In genomic region chr2:113126845-113127645, GRCh38 we compare ENCODE assay signal across 14 cellular contexts. TPM values are rescaled to one million over a fixed set of nuclear protein-coding genes. Genes with fewer than 3 reads are reported as not detected.
DNase-seq lines count a peak whose midpoint lies in the region; ATAC-seq, FAIRE-seq and TF ChIP-seq lines count a peak whose summit lies in the region.
"Had no signal": no experiment of that assay in that cellular context is flagged by ENCODE, and none has a peak within 500 bp of the region (broad histone marks: within the 10 kb centered on the region; RNA-seq: fewer than 3 reads in every experiment).

Gene IL1RN (plus strand): TSS chr2:113127598. CDS start chr2:113127625, 27 bp downstream.

- H3K9ac ChIP-seq in liver (ENCODE audit: low read depth in 1 of 2, low read length in 2 of 2): peak within 1 kb of the TSS; percentile 94 to 98
- no peak within 1 kb of the TSS for H3K9ac ChIP-seq in mesenchymal stem cell (ENCODE audit: low read length)
- H3K9ac ChIP-seq: SK-N-SH had no signal

- no peaks in the 10 kb centered on the region for H3K27me3 ChIP-seq in bronchial epithelial cell (ENCODE audit: control insufficient read depth, insufficient read depth, low read length)
- no peaks in the 10 kb centered on the region for H3K27me3 ChIP-seq in liver (ENCODE audit: control insufficient read depth in 4 of 4, insufficient read depth in 4 of 4, low read length in 3 of 4)
- H3K27me3 ChIP-seq in thoracic aorta (replicated peaks; ENCODE audit: insufficient read depth): no peaks in the 10 kb centered on the region
- H3K27me3 ChIP-seq in mesenchymal stem cell (ENCODE audit: control insufficient read depth in 1 of 2, insufficient read depth in 1 of 2, low read length in 2 of 2): peaks cover 0 to 56% of the 10 kb centered on the region in 2 experiments

- H3K4me2 ChIP-seq in mesenchymal stem cell (ENCODE audit: low read length, poor library complexity, severe bottlenecking): no peak within 1 kb of the TSS
- H3K4me2 ChIP-seq: SK-N-SH had no signal

- no peak within 1 kb of the TSS for H3K23ac ChIP-seq in mesenchymal stem cell (ENCODE audit: low read length in 2 of 2)

- POLR2A ChIA-PET in activated CD4-positive, alpha-beta T cell treated with anti-CD3 and anti-CD28 coated beads for 36 hours (lab: Charles Lee): no interaction called here

- H3K27ac Mint-ChIP-seq in activated CD4-positive, alpha-beta T cell treated with anti-CD3 and anti-CD28 coated beads for 36 hours: no peak within 1 kb of the TSS
- H3K27ac Mint-ChIP-seq: endodermal cell had no signal

- H2AFZ ChIP-seq in mesenchymal stem cell (ENCODE audit: low read depth, low read length): no peak within 1 kb of the TSS

- FAIRE-seq in bronchial epithelial cell (lab: Jason Lieb, UNC): no peak

- no peak within 1 kb of the TSS for H3K4ac ChIP-seq in mesenchymal stem cell (ENCODE audit: low read depth in 1 of 2, low read length in 2 of 2)

- peaks cover 4 to 41% (median 10%) of the 10 kb centered on the region in 4 donors for H3K4me1 ChIP-seq in liver (ENCODE audit: control insufficient read depth in 4 of 4, insufficient read depth in 4 of 4, low read length in 3 of 4)
- H3K4me1 ChIP-seq in thoracic aorta (ENCODE audit: control insufficient read depth in 1 of 2, low read depth in 2 of 2): no peaks in the 10 kb centered on the region
- no peaks in the 10 kb centered on the region for H3K4me1 ChIP-seq in mesenchymal stem cell (ENCODE audit: control insufficient read depth, insufficient read depth, low read depth, low read length)

- no peaks in the 10 kb centered on the region for H3K36me3 Mint-ChIP-seq in activated CD4-positive, alpha-beta T cell treated with anti-CD3 and anti-CD28 coated beads for 36 hours (ENCODE audit: low read depth)

- no peaks in the 10 kb centered on the region for H3K9me3 ChIP-seq in liver (ENCODE audit: control insufficient read depth in 4 of 4, low read length in 3 of 4)
- no peaks in the 10 kb centered on the region for H3K9me3 ChIP-seq in thoracic aorta
- no peaks in the 10 kb centered on the region for H3K9me3 ChIP-seq in mesenchymal stem cell (ENCODE audit: control insufficient read depth, low read length)
- H3K9me3 ChIP-seq: SK-N-SH had no signal

- peaks cover 5% of the 10 kb centered on the region for H3K27me3 Mint-ChIP-seq in activated CD4-positive, alpha-beta T cell treated with anti-CD3 and anti-CD28 coated beads for 36 hours

- H2BK5ac ChIP-seq in mesenchymal stem cell (ENCODE audit: low read depth, low read length, poor library complexity, severe bottlenecking): no peak within 1 kb of the TSS

- H3K9me3 Mint-ChIP-seq in activated CD4-positive, alpha-beta T cell treated with anti-CD3 and anti-CD28 coated beads for 36 hours (ENCODE audit: low read depth): no peaks in the 10 kb centered on the region
- H3K9me3 Mint-ChIP-seq: endodermal cell had no signal

- peaks cover 20% of the 10 kb centered on the region for H3K4me1 Mint-ChIP-seq in activated CD4-positive, alpha-beta T cell treated with anti-CD3 and anti-CD28 coated beads for 36 hours
- H3K4me1 Mint-ChIP-seq: endodermal cell had no signal

- H3K27ac ChIP-seq in liver (ENCODE audit: low read depth in 1 of 2, low read length in 2 of 2) (peak within 1 kb of the TSS; percentile 90 to 94), thoracic aorta (no peak within 1 kb of the TSS), mesenchymal stem cell (ENCODE audit: low read length, poor library complexity, severe bottlenecking) (no peak within 1 kb of the TSS)

- no peak within 1 kb of the TSS for H3K14ac ChIP-seq in mesenchymal stem cell (ENCODE audit: low read length in 2 of 2)

- no peak within 1 kb of the TSS for H3K4me3 Mint-ChIP-seq in activated CD4-positive, alpha-beta T cell treated with anti-CD3 and anti-CD28 coated beads for 36 hours
- H3K4me3 Mint-ChIP-seq: endodermal cell had no signal

- no peak within 1 kb of the TSS for H2AK5ac ChIP-seq in mesenchymal stem cell (ENCODE audit: low read length, severe bottlenecking)

- WGBS in liver: 31% methylated on average over 16 of the region's 16 CpGs
- WGBS in mesenchymal stem cell: 87% methylated on average over 15 of the region's 16 CpGs

- no peak within 1 kb of the TSS for H4K8ac ChIP-seq in mesenchymal stem cell (ENCODE audit: low read length)

- no peak within 1 kb of the TSS for H3K4me3 ChIP-seq in bronchial epithelial cell (ENCODE audit: low read depth, low read length)
- H3K4me3 ChIP-seq in liver (ENCODE audit: low read depth in 1 of 3, low read length in 3 of 3): peak within 1 kb of the TSS; percentile 55 to 97 (median 97)
- H3K4me3 ChIP-seq in thoracic aorta: peak within 1 kb of the TSS; percentile 3
- H3K4me3 ChIP-seq in mesenchymal stem cell (ENCODE audit: insufficient read depth in 1 of 2, low read depth in 1 of 2, low read length in 2 of 2): no peak within 1 kb of the TSS

- DNase-seq in NOMO-1 treated with DMSO at 0.1 percent for 48 hours (lab: John Stamatoyannopoulos, UW; ENCODE audit: unreplicated experiment) (peak; percentile 85), bronchial epithelial cell (ENCODE audit: low read depth) (no peak), thoracic aorta (ENCODE audit: low spot score) (no peak), mesenchymal stem cell (no peak)
- DNase-seq in stimulated activated naive CD4-positive, alpha-beta T cell treated with Interleukin-2 at 50 U/mL for 16 hours (lab: John Stamatoyannopoulos, UW): no peak
- no peak for DNase-seq in activated CD4-positive, alpha-beta T cell treated with anti-CD3 and anti-CD28 coated beads for 36 hours
- DNase-seq: activated CD4-positive, alpha-beta T cell treated with anti-CD3 and anti-CD28 coated beads, Interleukin-2, amount 50 U/mL, for 48 hours; COR-L47; endodermal cell; hippocampal formation; NCI-H1105 treated with DMSO at 0.1 percent for 48 hours; NCI-H526 treated with DMSO at 0.1 percent for 48 hours; SK-N-SH had no signal

- no peak for ATAC-seq in thoracic aorta (ENCODE audit: insufficient number of reproducible peaks, low FRiP score, low read depth)
- ATAC-seq in activated CD4-positive, alpha-beta T cell treated with anti-CD3 and anti-CD28 coated beads for 36 hours: no peak

- H4K91ac ChIP-seq in mesenchymal stem cell (ENCODE audit: low read length): no peak within 1 kb of the TSS

- no peak within 1 kb of the TSS for H2BK15ac ChIP-seq in mesenchymal stem cell (ENCODE audit: low read depth, poor library complexity, severe bottlenecking)

- H3K79me1 ChIP-seq in mesenchymal stem cell (replicated peaks; ENCODE audit: low read length, poor library complexity, severe bottlenecking): no peaks in the 10 kb centered on the region

- peaks cover 30% of the 10 kb centered on the region for H3K36me3 ChIP-seq in bronchial epithelial cell (ENCODE audit: control insufficient read depth, insufficient read depth, low read length)
- peaks cover 3 to 25% (median 16%) of the 10 kb centered on the region in 4 donors for H3K36me3 ChIP-seq in liver (ENCODE audit: control insufficient read depth in 4 of 4, insufficient read depth in 3 of 4, low read depth in 1 of 4, low read length in 3 of 4)
- no peaks in the 10 kb centered on the region for H3K36me3 ChIP-seq in thoracic aorta
- peaks cover 0 to 14% of the 10 kb centered on the region in 2 experiments for H3K36me3 ChIP-seq in mesenchymal stem cell (ENCODE audit: control insufficient read depth in 1 of 2, insufficient read depth in 2 of 2, low read depth in 1 of 2, low read length in 2 of 2)

- peak; percentile 7 to 25 for TF ChIP-seq RAD21 in liver (IDR thresholded peaks at IDR 0.05)

- intact Hi-C loops in activated CD4-positive, alpha-beta T cell treated with anti-CD3 and anti-CD28 coated beads for 36 hours (cut with DNase I, micrococcal nuclease): no loop called here

- no peak within 1 kb of the TSS for H2BK120ac ChIP-seq in mesenchymal stem cell (ENCODE audit: low read depth, low read length)

- no peak for TF ChIP-seq CTCF in bronchial epithelial cell (IDR thresholded peaks at IDR 0.05; ENCODE audit: insufficient read depth, low read length, severe bottlenecking)
- no peak for TF ChIP-seq CTCF in liver (IDR thresholded peaks at IDR 0.05; ENCODE audit: low read depth, low read length, missing input control)
- TF ChIP-seq CTCF in thoracic aorta (IDR thresholded peaks at IDR 0.05): no peak

- no peak within 1 kb of the TSS for H2BK12ac ChIP-seq in mesenchymal stem cell (ENCODE audit: low read length in 2 of 2)

- CTCF ChIA-PET in activated CD4-positive, alpha-beta T cell treated with anti-CD3 and anti-CD28 coated beads for 36 hours (lab: Charles Lee): interaction anchor here (0.6 to 0.7 kb wide), 3 partner anchors 11 to 37 kb away, joined by 3 to 6 read pairs (median 3); no protein-coding TSS in a partner anchor

- H3K18ac ChIP-seq in mesenchymal stem cell (ENCODE audit: low read depth in 1 of 2, low read length in 2 of 2): no peak within 1 kb of the TSS

TF ChIP-seq in liver, 16 proteins besides CTCF, POLR2A, EP300 and RAD21 (continues in another document):
- TF ChIP-seq NR2F2 (IDR thresholded peaks at IDR 0.05) (no peak), EGR1 (IDR thresholded peaks at IDR 0.05; ENCODE audit: low read depth in 2 of 2) (peak; percentile 68 to 79), GABPA (IDR thresholded peaks at IDR 0.05 in 1 of 2, conservative IDR thresholded peaks at IDR 0.05 in 1 of 2) (peak in 1 of 2 donors; percentile 22), JUND (IDR thresholded peaks at IDR 0.05) (peak; percentile 76 to 82), FOXA2 (IDR thresholded peaks at IDR 0.05) (peak; percentile 26), YY1 (IDR thresholded peaks at IDR 0.05) (peak; percentile 72), ZBTB33 (IDR thresholded peaks at IDR 0.05) (peak; percentile 61)

RNA-seq across cellular contexts. Expression of gene IL1RN, which starts in this region (rescaled TPM):
- total RNA-seq in bronchial epithelial cell (71.9 and 113 TPM in 2 replicates), liver (10 to 100 TPM in 1 of 2 donors, 1 to 10 TPM in 1; 3.9 to 23.1 TPM), thoracic aorta (1 to 10 TPM; 1.6 to 8.6 TPM)
- polyA plus RNA-seq in liver: 100 to 1,000 TPM in 1 of 2 donors, 10 to 100 TPM in 1; 28.5 to 121 TPM
- polyA plus RNA-seq in mesenchymal stem cell (2013, experiment 1 of 2): not detected
- not detected for polyA plus RNA-seq in mesenchymal stem cell (2013, experiment 2 of 2)
- total RNA-seq in activated CD4-positive, alpha-beta T cell treated with anti-CD3 and anti-CD28 coated beads for 36 hours: 1 to 10 TPM; 4.6 to 4.8 TPM
- total RNA-seq: endodermal cell had no signal
- polyA plus RNA-seq: SK-N-SH had no signal

Comparison
In these comparisons a context has a peak if more than half of its experiments do, and no peak if none do; other contexts are left out.
1. H3K4me3 ChIP-seq: peak in liver (3 of 3) and thoracic aorta (single experiment); none in bronchial epithelial cell (single experiment) and mesenchymal stem cell (0 of 2).
2. H3K27ac ChIP-seq: peak in liver (2 of 2); none in thoracic aorta (0 of 2) and mesenchymal stem cell (single experiment).